Comparison of ENCODE assay signal across 8 cellular contexts in genomic region chr11:13277719-13278619, GRCh38. TPM values are rescaled to one million over a fixed set of nuclear protein-coding genes. Genes with fewer than 3 reads are reported as not detected.
DNase-seq lines count a peak whose midpoint lies in the region; ATAC-seq, FAIRE-seq and TF ChIP-seq lines count a peak whose summit lies in the region.

TSS of gene BMAL1 (plus strand) at chr11:13277790. CDS start at chr11:13354309, 76,519 bp downstream.

- peak within 1 kb of the TSS; percentile 98 for H3K4me3 Mint-ChIP-seq in activated CD4-positive, alpha-beta T cell treated with anti-CD3 and anti-CD28 coated beads, Interleukin-2, amount 10 ng/mL, durations not matched to agents 24 days and 14 days

- no peak within 1 kb of the TSS for H4K5ac ChIP-seq in mesendoderm (ENCODE audit: low read length)

- peak; percentile 35 for ATAC-seq in DND-41 (ENCODE audit: insufficient read depth, low read depth)
- ATAC-seq in GM21381 (IDR thresholded peaks at IDR 0.05; ENCODE audit: unreplicated experiment) = peak; percentile 27

- H3K4me3 ChIP-seq in DND-41 (ENCODE audit: low read depth in 1 of 2, low read length in 2 of 2) (peak within 1 kb of the TSS; percentile 76 to 87), mesendoderm (ENCODE audit: low read length) (peak within 1 kb of the TSS; percentile 39)

- no peak within 1 kb of the TSS for H2AK5ac ChIP-seq in mesendoderm (ENCODE audit: low read length)

- H3K9ac ChIP-seq in DND-41 (ENCODE audit: low read depth, low read length) = peak within 1 kb of the TSS; percentile 89
- peak within 1 kb of the TSS; percentile 61 for H3K9ac ChIP-seq in mesendoderm (ENCODE audit: low read length)

- H3K27ac Mint-ChIP-seq in activated CD4-positive, alpha-beta T cell treated with anti-CD3 and anti-CD28 coated beads, Interleukin-2, amount 10 ng/mL, durations not matched to agents 24 days and 14 days = peak within 1 kb of the TSS; percentile 85

- H3K79me2 ChIP-seq in DND-41 (ENCODE audit: insufficient read depth, low read length) (peaks cover 41% of the 10 kb centered on the region), mesendoderm (ENCODE audit: control insufficient read depth, insufficient read depth, low read length) (no peaks in the 10 kb centered on the region)

- peak; percentile 42 for FAIRE-seq in HTR-8/SVneo (lab: Jason Lieb, UNC)

- WGBS in mesendoderm (ENCODE audit: extremely low coverage, insufficient coverage, low lambda C conversion rate) = no CpG with 5 or more reads among the region's 101 CpGs

- peaks cover 30% of the 10 kb centered on the region for H3K27me3 ChIP-seq in DND-41 (ENCODE audit: insufficient read depth, low read length, poor library complexity)
- H3K27me3 ChIP-seq in mesendoderm (ENCODE audit: insufficient read depth, low read length, poor library complexity) = peaks cover 27% of the 10 kb centered on the region

- H3K36me3 ChIP-seq in DND-41 (ENCODE audit: insufficient read depth, low read length) (no peaks in the 10 kb centered on the region; the same call in 1 of the 2 replicates), mesendoderm (ENCODE audit: control insufficient read depth, insufficient read depth, low read length) (no peaks in the 10 kb centered on the region)

- H4K8ac ChIP-seq in mesendoderm (ENCODE audit: low read depth, low read length) = no peak within 1 kb of the TSS

- peak within 1 kb of the TSS; percentile 98 for H2AFZ ChIP-seq in DND-41 (ENCODE audit: low read depth, low read length)

- no peaks in the 10 kb centered on the region for H3K9me3 ChIP-seq in DND-41 (ENCODE audit: insufficient read depth, low read length, severe bottlenecking)

- no peak within 1 kb of the TSS for H3K4ac ChIP-seq in mesendoderm (ENCODE audit: low read depth, low read length)

- peak within 1 kb of the TSS; percentile 99 for H3K4me2 ChIP-seq in DND-41 (ENCODE audit: insufficient read depth, low read length)
- H3K4me2 ChIP-seq in mesendoderm (ENCODE audit: low read length) = peak within 1 kb of the TSS; percentile 94

- H2BK15ac ChIP-seq in mesendoderm (replicated peaks; ENCODE audit: low read depth) = no peak within 1 kb of the TSS

- peak within 1 kb of the TSS; percentile 56 for H3K56ac ChIP-seq in mesendoderm (ENCODE audit: low read length)

- peaks cover 36% of the 10 kb centered on the region for H4K20me1 ChIP-seq in DND-41 (ENCODE audit: insufficient read depth, low read length)

- intact Hi-C loops in activated CD4-positive, alpha-beta T cell treated with anti-CD3 and anti-CD28 coated beads, Interleukin-2, amount 10 ng/mL, durations not matched to agents 24 days and 14 days (cut with micrococcal nuclease) = loop anchor here (1.0 to 5.0 kb wide), 5 partner anchors 9 to 390 kb away; partner anchors contain the start of genes BTBD10 and FAR1

- no peak within 1 kb of the TSS for H2BK120ac ChIP-seq in mesendoderm (ENCODE audit: low read depth, low read length)

- no peaks in the 10 kb centered on the region for H3K79me1 ChIP-seq in mesendoderm (ENCODE audit: low read length)

- H3K18ac ChIP-seq in mesendoderm (ENCODE audit: low read length) = peak within 1 kb of the TSS; percentile 52

- H3K27ac ChIP-seq in DND-41 (ENCODE audit: low read length) (peak within 1 kb of the TSS; percentile 70), mesendoderm (ENCODE audit: low read depth, low read length) (no peak within 1 kb of the TSS)

- no peak within 1 kb of the TSS for H2BK5ac ChIP-seq in mesendoderm (ENCODE audit: low read length)

- no peak within 1 kb of the TSS for H3K23ac ChIP-seq in mesendoderm (ENCODE audit: low read length)

- H3K4me1 ChIP-seq in DND-41 (ENCODE audit: insufficient read depth, low read length) (peaks cover 36% of the 10 kb centered on the region), mesendoderm (ENCODE audit: control insufficient read depth, low read depth, low read length) (peaks cover 3% of the 10 kb centered on the region)

- no peaks in the 10 kb centered on the region for H3K9me3 Mint-ChIP-seq in activated CD4-positive, alpha-beta T cell treated with anti-CD3 and anti-CD28 coated beads, Interleukin-2, amount 10 ng/mL, durations not matched to agents 24 days and 14 days

- peaks cover 3% of the 10 kb centered on the region for H3K36me3 Mint-ChIP-seq in activated CD4-positive, alpha-beta T cell treated with anti-CD3 and anti-CD28 coated beads, Interleukin-2, amount 10 ng/mL, durations not matched to agents 24 days and 14 days (ENCODE audit: low read depth)

- H3K4me1 Mint-ChIP-seq in activated CD4-positive, alpha-beta T cell treated with anti-CD3 and anti-CD28 coated beads, Interleukin-2, amount 10 ng/mL, durations not matched to agents 24 days and 14 days = peaks cover 56% of the 10 kb centered on the region

- no peak for TF ChIP-seq CTCF in DND-41 (IDR thresholded peaks at IDR 0.05; ENCODE audit: borderline replicate concordance, extremely low read depth, low read length, poor library complexity, severe bottlenecking)

- peak; percentile 50 for DNase-seq in DND-41
- DNase-seq in HTR-8/SVneo (ENCODE audit: insufficient read length, low spot score) = peak; percentile 18
- DNase-seq in activated CD4-positive, alpha-beta T cell treated with anti-CD3 and anti-CD28 coated beads, Interleukin-2, amount 10 ng/mL, durations not matched to agents 24 days and 14 days = peak; percentile 87
- peak; percentile 35 for DNase-seq in dermis blood vessel endothelial cell
- DNase-seq in mesendoderm = peak; percentile 44
- DNase-seq in stimulated activated CD8-positive, alpha-beta memory T cell treated with anti-CD3 and anti-CD28 coated beads, Interleukin-15, amount 100 ng/mL, for 48 hours (ENCODE audit: low read depth in 2 of 2) = peak; percentile 30 to 47
- DNase-seq in inferior parietal cortex (ENCODE audit: extremely low spot score) = no peak

- peaks cover 40% of the 10 kb centered on the region for H3K27me3 Mint-ChIP-seq in activated CD4-positive, alpha-beta T cell treated with anti-CD3 and anti-CD28 coated beads, Interleukin-2, amount 10 ng/mL, durations not matched to agents 24 days and 14 days

RNA-seq across cellular contexts. Expression of gene BMAL1, which starts in this region (rescaled TPM):
- 22.2 and 22.4 TPM in 2 replicates for total RNA-seq in activated CD4-positive, alpha-beta T cell treated with anti-CD3 and anti-CD28 coated beads, Interleukin-2, amount 10 ng/mL, durations not matched to agents 24 days and 14 days
- total RNA-seq in dermis blood vessel endothelial cell = 11.6 and 13.3 TPM in 2 replicates
- polyA plus RNA-seq in mesendoderm (2013, experiment 1 of 2) = 6.2 TPM
- 5.2 TPM for polyA plus RNA-seq in mesendoderm (2013, experiment 2 of 2)
